In the genomic region with DNA sequence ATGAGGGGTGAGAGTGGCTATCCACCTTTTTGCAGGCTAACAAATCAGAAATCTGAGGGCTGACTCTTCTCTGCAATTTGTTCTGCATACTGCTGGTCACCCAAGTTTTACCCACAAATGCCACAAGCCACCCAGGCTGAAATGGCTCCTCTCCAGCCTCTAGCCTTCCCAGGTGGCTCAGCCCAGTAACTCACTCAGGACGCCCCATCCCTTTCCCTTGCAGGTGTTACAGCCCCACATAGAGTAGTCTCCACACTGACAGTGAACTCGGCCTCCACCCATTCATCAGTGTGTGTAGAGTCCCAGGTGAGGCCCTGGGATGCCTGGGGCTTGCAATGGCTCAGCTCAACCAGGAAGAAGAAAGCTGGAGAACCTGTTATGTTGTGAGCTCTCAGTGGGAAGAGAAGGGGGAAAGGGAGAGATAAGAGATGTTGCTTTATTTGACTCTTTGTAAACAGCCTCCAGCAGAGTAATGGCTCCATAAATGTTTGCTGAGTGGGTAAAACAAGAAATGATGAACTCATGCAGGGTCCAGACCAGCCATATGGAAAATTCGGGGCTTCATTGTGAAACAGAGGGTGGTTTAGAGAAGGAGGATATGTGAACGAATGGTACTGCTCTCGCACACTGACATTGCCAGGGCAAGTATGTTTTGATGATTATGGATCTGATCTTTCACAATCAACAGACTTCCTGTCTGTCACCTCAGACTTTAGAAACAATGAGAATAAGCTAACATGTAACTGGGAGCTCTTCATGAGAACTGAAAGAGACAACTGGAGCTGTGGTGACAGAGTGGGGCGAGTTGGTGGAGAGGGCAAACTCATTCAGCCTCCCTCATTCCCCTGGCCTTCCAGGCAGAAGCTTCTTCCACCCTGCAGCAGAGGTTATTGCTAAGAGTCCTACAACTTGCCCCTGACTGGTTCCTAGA, we compare ENCODE assay signal across 1 cellular context.
TF ChIP-seq lines count a peak whose summit lies in the region.

No MANE protein-coding gene starts in this region.

TF ChIP-seq in GM12878, 131 proteins besides CTCF, POLR2A, EP300 and RAD21 (continued from another document):
- TF ChIP-seq, protein P1, sequence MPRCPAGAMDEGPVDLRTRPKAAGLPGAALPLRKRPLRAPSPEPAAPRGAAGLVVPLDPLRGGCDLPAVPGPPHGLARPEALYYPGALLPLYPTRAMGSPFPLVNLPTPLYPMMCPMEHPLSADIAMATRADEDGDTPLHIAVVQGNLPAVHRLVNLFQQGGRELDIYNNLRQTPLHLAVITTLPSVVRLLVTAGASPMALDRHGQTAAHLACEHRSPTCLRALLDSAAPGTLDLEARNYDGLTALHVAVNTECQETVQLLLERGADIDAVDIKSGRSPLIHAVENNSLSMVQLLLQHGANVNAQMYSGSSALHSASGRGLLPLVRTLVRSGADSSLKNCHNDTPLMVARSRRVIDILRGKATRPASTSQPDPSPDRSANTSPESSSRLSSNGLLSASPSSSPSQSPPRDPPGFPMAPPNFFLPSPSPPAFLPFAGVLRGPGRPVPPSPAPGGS (IDR thresholded peaks at IDR 0.05; ENCODE audit: borderline replicate concordance, insufficient read depth, low read depth, low read length, poor library complexity, severe bottlenecking) = peak; percentile 38
- TF ChIP-seq TCF12 (IDR thresholded peaks at IDR 0.05; ENCODE audit: low read depth, low read length) = no peak
- TF ChIP-seq NBN (IDR thresholded peaks at IDR 0.05) = 0 out of 2 replicates have a peak, but pooled peaks have one; percentile 18
- peak; percentile 63 for TF ChIP-seq RUNX3 (IDR thresholded peaks at IDR 0.05; ENCODE audit: low read length)
- TF ChIP-seq RB1 (IDR thresholded peaks at IDR 0.05; ENCODE audit: borderline replicate concordance) = no peak
- TF ChIP-seq, protein P2, sequence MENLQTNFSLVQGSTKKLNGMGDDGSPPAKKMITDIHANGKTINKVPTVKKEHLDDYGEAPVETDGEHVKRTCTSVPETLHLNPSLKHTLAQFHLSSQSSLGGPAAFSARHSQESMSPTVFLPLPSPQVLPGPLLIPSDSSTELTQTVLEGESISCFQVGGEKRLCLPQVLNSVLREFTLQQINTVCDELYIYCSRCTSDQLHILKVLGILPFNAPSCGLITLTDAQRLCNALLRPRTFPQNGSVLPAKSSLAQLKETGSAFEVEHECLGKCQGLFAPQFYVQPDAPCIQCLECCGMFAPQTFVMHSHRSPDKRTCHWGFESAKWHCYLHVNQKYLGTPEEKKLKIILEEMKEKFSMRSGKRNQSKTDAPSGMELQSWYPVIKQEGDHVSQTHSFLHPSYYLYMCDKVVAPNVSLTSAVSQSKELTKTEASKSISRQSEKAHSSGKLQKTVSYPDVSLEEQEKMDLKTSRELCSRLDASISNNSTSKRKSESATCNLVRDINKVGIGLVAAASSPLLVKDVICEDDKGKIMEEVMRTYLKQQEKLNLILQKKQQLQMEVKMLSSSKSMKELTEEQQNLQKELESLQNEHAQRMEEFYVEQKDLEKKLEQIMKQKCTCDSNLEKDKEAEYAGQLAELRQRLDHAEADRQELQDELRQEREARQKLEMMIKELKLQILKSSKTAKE (IDR thresholded peaks at IDR 0.05; ENCODE audit: low read depth, poor library complexity, severe bottlenecking) = peak; percentile 93
- TF ChIP-seq, protein P3, sequence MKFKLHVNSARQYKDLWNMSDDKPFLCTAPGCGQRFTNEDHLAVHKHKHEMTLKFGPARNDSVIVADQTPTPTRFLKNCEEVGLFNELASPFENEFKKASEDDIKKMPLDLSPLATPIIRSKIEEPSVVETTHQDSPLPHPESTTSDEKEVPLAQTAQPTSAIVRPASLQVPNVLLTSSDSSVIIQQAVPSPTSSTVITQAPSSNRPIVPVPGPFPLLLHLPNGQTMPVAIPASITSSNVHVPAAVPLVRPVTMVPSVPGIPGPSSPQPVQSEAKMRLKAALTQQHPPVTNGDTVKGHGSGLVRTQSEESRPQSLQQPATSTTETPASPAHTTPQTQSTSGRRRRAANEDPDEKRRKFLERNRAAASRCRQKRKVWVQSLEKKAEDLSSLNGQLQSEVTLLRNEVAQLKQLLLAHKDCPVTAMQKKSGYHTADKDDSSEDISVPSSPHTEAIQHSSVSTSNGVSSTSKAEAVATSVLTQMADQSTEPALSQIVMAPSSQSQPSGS (IDR thresholded peaks at IDR 0.05; ENCODE audit: low read length) = peak; percentile 73; the same call in 1 of the 2 replicates
- no peak for TF ChIP-seq NR2F1 (conservative IDR thresholded peaks at IDR 0.05)
- 0 out of 2 replicates have a peak, but pooled peaks have one; percentile 9 for TF ChIP-seq YY1 (IDR thresholded peaks at IDR 0.05; ENCODE audit: low read depth, low read length)
- TF ChIP-seq IRF4 (IDR thresholded peaks at IDR 0.05; ENCODE audit: low read depth, low read length) = peak; percentile 38; the same call in 1 of the 2 replicates
- TF ChIP-seq IKZF2 (IDR thresholded peaks at IDR 0.05) = peak; percentile 46 to 58; a peak in 3 of 4 replicates
- TF ChIP-seq, protein P4, sequence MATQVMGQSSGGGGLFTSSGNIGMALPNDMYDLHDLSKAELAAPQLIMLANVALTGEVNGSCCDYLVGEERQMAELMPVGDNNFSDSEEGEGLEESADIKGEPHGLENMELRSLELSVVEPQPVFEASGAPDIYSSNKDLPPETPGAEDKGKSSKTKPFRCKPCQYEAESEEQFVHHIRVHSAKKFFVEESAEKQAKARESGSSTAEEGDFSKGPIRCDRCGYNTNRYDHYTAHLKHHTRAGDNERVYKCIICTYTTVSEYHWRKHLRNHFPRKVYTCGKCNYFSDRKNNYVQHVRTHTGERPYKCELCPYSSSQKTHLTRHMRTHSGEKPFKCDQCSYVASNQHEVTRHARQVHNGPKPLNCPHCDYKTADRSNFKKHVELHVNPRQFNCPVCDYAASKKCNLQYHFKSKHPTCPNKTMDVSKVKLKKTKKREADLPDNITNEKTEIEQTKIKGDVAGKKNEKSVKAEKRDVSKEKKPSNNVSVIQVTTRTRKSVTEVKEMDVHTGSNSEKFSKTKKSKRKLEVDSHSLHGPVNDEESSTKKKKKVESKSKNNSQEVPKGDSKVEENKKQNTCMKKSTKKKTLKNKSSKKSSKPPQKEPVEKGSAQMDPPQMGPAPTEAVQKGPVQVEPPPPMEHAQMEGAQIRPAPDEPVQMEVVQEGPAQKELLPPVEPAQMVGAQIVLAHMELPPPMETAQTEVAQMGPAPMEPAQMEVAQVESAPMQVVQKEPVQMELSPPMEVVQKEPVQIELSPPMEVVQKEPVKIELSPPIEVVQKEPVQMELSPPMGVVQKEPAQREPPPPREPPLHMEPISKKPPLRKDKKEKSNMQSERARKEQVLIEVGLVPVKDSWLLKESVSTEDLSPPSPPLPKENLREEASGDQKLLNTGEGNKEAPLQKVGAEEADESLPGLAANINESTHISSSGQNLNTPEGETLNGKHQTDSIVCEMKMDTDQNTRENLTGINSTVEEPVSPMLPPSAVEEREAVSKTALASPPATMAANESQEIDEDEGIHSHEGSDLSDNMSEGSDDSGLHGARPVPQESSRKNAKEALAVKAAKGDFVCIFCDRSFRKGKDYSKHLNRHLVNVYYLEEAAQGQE (IDR thresholded peaks at IDR 0.05; ENCODE audit: low read depth, low read length) = no peak
- no peak for TF ChIP-seq SIN3A (IDR thresholded peaks at IDR 0.05; ENCODE audit: low read depth, low read length)
- no peak for TF ChIP-seq ESRRA (IDR thresholded peaks at IDR 0.05; ENCODE audit: low read length)
- TF ChIP-seq MEF2B (IDR thresholded peaks at IDR 0.05; ENCODE audit: partially characterized antibody, poor library complexity, severe bottlenecking) = no peak
- TF ChIP-seq, protein P5, sequence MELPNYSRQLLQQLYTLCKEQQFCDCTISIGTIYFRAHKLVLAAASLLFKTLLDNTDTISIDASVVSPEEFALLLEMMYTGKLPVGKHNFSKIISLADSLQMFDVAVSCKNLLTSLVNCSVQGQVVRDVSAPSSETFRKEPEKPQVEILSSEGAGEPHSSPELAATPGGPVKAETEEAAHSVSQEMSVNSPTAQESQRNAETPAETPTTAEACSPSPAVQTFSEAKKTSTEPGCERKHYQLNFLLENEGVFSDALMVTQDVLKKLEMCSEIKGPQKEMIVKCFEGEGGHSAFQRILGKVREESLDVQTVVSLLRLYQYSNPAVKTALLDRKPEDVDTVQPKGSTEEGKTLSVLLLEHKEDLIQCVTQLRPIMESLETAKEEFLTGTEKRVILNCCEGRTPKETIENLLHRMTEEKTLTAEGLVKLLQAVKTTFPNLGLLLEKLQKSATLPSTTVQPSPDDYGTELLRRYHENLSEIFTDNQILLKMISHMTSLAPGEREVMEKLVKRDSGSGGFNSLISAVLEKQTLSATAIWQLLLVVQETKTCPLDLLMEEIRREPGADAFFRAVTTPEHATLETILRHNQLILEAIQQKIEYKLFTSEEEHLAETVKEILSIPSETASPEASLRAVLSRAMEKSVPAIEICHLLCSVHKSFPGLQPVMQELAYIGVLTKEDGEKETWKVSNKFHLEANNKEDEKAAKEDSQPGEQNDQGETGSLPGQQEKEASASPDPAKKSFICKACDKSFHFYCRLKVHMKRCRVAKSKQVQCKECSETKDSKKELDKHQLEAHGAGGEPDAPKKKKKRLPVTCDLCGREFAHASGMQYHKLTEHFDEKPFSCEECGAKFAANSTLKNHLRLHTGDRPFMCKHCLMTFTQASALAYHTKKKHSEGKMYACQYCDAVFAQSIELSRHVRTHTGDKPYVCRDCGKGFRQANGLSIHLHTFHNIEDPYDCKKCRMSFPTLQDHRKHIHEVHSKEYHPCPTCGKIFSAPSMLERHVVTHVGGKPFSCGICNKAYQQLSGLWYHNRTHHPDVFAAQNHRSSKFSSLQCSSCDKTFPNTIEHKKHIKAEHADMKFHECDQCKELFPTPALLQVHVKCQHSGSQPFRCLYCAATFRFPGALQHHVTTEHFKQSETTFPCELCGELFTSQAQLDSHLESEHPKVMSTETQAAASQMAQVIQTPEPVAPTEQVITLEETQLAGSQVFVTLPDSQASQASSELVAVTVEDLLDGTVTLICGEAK (IDR thresholded peaks at IDR 0.05; ENCODE audit: borderline replicate concordance) = no peak
- 0 out of 2 replicates have a peak, but pooled peaks have one; percentile 24 for TF ChIP-seq TCF3 (IDR thresholded peaks at IDR 0.05; ENCODE audit: borderline replicate concordance, insufficient read depth, low read depth, low read length)
- TF ChIP-seq GATAD2B (conservative IDR thresholded peaks at IDR 0.05; ENCODE audit: low read depth) = no peak
- TF ChIP-seq HDGF (IDR thresholded peaks at IDR 0.05) = no peak
- peak; percentile 62; the same call in 1 of the 2 replicates for TF ChIP-seq NFIC (IDR thresholded peaks at IDR 0.05; ENCODE audit: low read depth, low read length)
- TF ChIP-seq FOXK2 (IDR thresholded peaks at IDR 0.05) = no peak
- no peak for TF ChIP-seq NFXL1 (IDR thresholded peaks at IDR 0.05; ENCODE audit: borderline replicate concordance)
- TF ChIP-seq RBBP5 (conservative IDR thresholded peaks at IDR 0.05) = no peak
- TF ChIP-seq RCOR1 (conservative IDR thresholded peaks at IDR 0.05; ENCODE audit: low read depth, low read length) = no peak
- TF ChIP-seq, protein P6, sequence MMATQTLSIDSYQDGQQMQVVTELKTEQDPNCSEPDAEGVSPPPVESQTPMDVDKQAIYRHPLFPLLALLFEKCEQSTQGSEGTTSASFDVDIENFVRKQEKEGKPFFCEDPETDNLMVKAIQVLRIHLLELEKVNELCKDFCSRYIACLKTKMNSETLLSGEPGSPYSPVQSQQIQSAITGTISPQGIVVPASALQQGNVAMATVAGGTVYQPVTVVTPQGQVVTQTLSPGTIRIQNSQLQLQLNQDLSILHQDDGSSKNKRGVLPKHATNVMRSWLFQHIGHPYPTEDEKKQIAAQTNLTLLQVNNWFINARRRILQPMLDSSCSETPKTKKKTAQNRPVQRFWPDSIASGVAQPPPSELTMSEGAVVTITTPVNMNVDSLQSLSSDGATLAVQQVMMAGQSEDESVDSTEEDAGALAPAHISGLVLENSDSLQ (IDR thresholded peaks at IDR 0.05) = peak; percentile 78
